In the genomic region with DNA sequence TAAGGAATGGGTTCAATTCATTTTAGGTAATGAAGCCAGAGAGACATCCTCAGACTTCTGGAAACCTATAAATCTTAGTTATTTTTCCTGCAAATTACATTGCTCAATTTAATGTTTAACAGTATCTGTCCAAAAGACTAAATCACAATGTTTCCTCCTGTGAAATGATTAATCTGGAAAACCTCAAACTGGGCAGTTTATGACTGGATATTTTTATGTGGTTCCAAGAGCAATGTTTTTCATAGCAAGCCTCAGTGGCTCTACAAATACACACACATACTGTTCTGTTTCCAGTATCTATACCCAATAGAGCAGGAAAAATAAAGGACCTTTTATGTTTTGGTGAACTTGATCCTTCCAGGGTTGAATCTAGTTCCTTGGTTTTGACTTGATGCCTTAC, we compare ENCODE assay signal across 18 cellular contexts. TPM values are rescaled to one million over a fixed set of nuclear protein-coding genes. Genes with fewer than 3 reads are reported as not detected.
DNase-seq lines count a peak whose midpoint lies in the region; ATAC-seq, FAIRE-seq and TF ChIP-seq lines count a peak whose summit lies in the region.
"Had no signal": no experiment of that assay in that cellular context is flagged by ENCODE, and none has a peak within 500 bp of the region (broad histone marks: within the 10 kb centered on the region; RNA-seq: fewer than 3 reads in every experiment).

No MANE protein-coding gene starts in this region.

- H3K4me1 ChIP-seq in esophagus muscularis mucosa (peaks cover 62 to 81% (median 70%) of the 10 kb centered on the region in 4 donors), transverse colon (peaks cover 17 to 54% (median 34%) of the 10 kb centered on the region in 4 donors)
- H3K4me1 ChIP-seq: prostate gland had no signal

- H3K4me3 ChIP-seq in esophagus muscularis mucosa (no peak overlapping the region), transverse colon (no peak overlapping the region)
- H3K4me3 ChIP-seq: prostate gland had no signal

- peak; percentile 92 for FAIRE-seq in RCC 7860 (lab: Jason Lieb, UNC)

- DNase-seq in RCC 7860 (ENCODE audit: low spot score) (peak; percentile 38), esophagus muscularis mucosa (ENCODE audit: extremely low spot score) (no peak), transverse colon (no peak), GF-D8 (lab: John Stamatoyannopoulos, UW) (no peak), SKM-1 (lab: John Stamatoyannopoulos, UW; ENCODE audit: unreplicated experiment) (no peak)
- DNase-seq: activated CD4-positive, alpha-beta T cell treated with anti-CD3 and anti-CD28 coated beads, Interleukin-2, amount 10 ng/mL, durations not matched to agents 24 days and 14 days; AML-193; effector memory CD4-positive, alpha-beta T cell; EL; left cardiac atrium; NCI-H1092; NCI-H524; T-helper 1 cell had no signal

- no peaks in the 10 kb centered on the region for H3K9me3 ChIP-seq in esophagus muscularis mucosa
- no peaks in the 10 kb centered on the region for H3K9me3 ChIP-seq in transverse colon
- H3K9me3 ChIP-seq: prostate gland had no signal

- H3K36me3 ChIP-seq in esophagus muscularis mucosa (peaks cover 0 to 16% (median 2%) of the 10 kb centered on the region in 4 donors), transverse colon (no peaks in the 10 kb centered on the region)
- H3K36me3 ChIP-seq: prostate gland had no signal

- H3K27me3 ChIP-seq in esophagus muscularis mucosa (no peaks in the 10 kb centered on the region), transverse colon (no peaks in the 10 kb centered on the region)

- H3K4me3 Mint-ChIP-seq in nephron = no peak overlapping the region
- H3K4me3 Mint-ChIP-seq: activated CD4-positive, alpha-beta T cell treated with anti-CD3 and anti-CD28 coated beads, Interleukin-2, amount 10 ng/mL, durations not matched to agents 24 days and 14 days; mesothelial cell of epicardium had no signal

- in situ Hi-C loops in transverse colon (cut with MboI; ENCODE audit: low pct_ligation_motif_present in 1 of 4, low pct_unique_long_range_greater_than_20kb in 1 of 4, low sequenced_read_pairs in 3 of 4) = no loop called here

- intact Hi-C loops in esophagus muscularis mucosa (cut with DNase I) = no loop called here
- intact Hi-C loops in transverse colon (cut with DNase I; ENCODE audit: low total_unique reads) = no loop called here

- H3K4me1 Mint-ChIP-seq in nephron = peaks cover 65% of the 10 kb centered on the region
- H3K4me1 Mint-ChIP-seq: activated CD4-positive, alpha-beta T cell treated with anti-CD3 and anti-CD28 coated beads, Interleukin-2, amount 10 ng/mL, durations not matched to agents 24 days and 14 days had no signal

- no peaks in the 10 kb centered on the region for H3K9me3 Mint-ChIP-seq in nephron
- H3K9me3 Mint-ChIP-seq: activated T-helper 2 cell treated with anti-CD3 and anti-CD28 coated beads, Interferon-gamma antibody, Interleukin-2, Interleukin-4, amounts not matched to agents 10 μg/mL and 5 μg/mL and 100 μg/mL, durations not matched to agents 14 hours and 24 hours and 36 hours; mesothelial cell of epicardium had no signal

- TF ChIP-seq POLR2A in esophagus muscularis mucosa (IDR thresholded peaks at IDR 0.05; ENCODE audit: low read depth) (no peak), transverse colon (IDR thresholded peaks at IDR 0.05) (no peak)

- H3K36me3 Mint-ChIP-seq in nephron (ENCODE audit: low read depth) = peaks cover 27% of the 10 kb centered on the region
- H3K36me3 Mint-ChIP-seq: mesothelial cell of epicardium had no signal

- H3K27ac ChIP-seq in esophagus muscularis mucosa (replicated peaks in 1 of 4) (peak overlapping the region; percentile 64 to 72 (median 69)), transverse colon (peak overlapping the region; percentile 49 to 79 (median 64))

- peaks cover 5% of the 10 kb centered on the region for H3K27me3 Mint-ChIP-seq in nephron (ENCODE audit: low read depth)

- TF ChIP-seq EP300 in esophagus muscularis mucosa (IDR thresholded peaks at IDR 0.05) (no peak), transverse colon (IDR thresholded peaks at IDR 0.05; ENCODE audit: low read depth) (no peak)

- TF ChIP-seq CTCF in esophagus muscularis mucosa (IDR thresholded peaks at IDR 0.05) (no peak), nephron (IDR thresholded peaks at IDR 0.05; ENCODE audit: unreplicated experiment in 3 of 3) (no peak), transverse colon (IDR thresholded peaks at IDR 0.05) (no peak)

- ATAC-seq in HG03280 (IDR thresholded peaks at IDR 0.05; ENCODE audit: unreplicated experiment) = no peak

- H3K27ac Mint-ChIP-seq in nephron = peak overlapping the region; percentile 81 to 98 (median 93)
- H3K27ac Mint-ChIP-seq: activated CD4-positive, alpha-beta T cell treated with anti-CD3 and anti-CD28 coated beads, Interleukin-2, amount 10 ng/mL, durations not matched to agents 24 days and 14 days; activated T-helper 2 cell treated with anti-CD3 and anti-CD28 coated beads, Interferon-gamma antibody, Interleukin-2, Interleukin-4, amounts not matched to agents 10 μg/mL and 5 μg/mL and 100 μg/mL, durations not matched to agents 14 hours and 24 hours and 36 hours; mesothelial cell of epicardium had no signal

RNA-seq across cellular contexts. Expression of a gene that starts 9.2 kb away (rescaled TPM):
- total RNA-seq in esophagus muscularis mucosa = 10 to 100 TPM; 40.4 to 77.2 (median 57.5) TPM
- 10 to 100 TPM in 3 of 4 donors, 1 to 10 TPM in 1; 8.3 to 62.7 (median 27.4) TPM for total RNA-seq in transverse colon
